Comparison of ENCODE assay signal across 1 cellular context in the genomic region with DNA sequence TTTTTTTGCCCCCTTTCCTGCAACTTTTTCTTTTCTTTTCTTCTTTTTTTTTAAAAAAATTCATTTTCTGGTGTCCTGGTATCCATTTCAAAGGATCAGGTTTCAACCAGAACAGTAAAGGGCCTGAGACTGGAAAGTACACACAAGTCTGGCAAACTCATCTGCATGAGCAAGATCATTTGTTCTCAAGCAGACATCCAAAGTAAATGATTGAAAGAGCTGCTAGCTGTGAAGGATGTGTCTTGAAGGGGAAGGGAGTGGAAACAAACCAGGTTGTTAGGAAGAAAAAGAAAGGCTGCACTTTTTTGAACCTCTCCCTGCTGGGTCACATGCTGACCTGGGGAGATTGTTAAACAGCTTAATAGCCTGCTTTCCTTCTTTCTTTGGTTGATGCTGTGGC.
A peak's percentile ranks its signal among the peaks of the same experiment; 100 is the strongest.
TF ChIP-seq lines count a peak whose summit lies in the region.

No MANE protein-coding gene starts in this region.

TF ChIP-seq in HepG2, 621 proteins besides CTCF, POLR2A, EP300 and RAD21 (continued from another document and continues in another):
- TF ChIP-seq, protein P1, sequence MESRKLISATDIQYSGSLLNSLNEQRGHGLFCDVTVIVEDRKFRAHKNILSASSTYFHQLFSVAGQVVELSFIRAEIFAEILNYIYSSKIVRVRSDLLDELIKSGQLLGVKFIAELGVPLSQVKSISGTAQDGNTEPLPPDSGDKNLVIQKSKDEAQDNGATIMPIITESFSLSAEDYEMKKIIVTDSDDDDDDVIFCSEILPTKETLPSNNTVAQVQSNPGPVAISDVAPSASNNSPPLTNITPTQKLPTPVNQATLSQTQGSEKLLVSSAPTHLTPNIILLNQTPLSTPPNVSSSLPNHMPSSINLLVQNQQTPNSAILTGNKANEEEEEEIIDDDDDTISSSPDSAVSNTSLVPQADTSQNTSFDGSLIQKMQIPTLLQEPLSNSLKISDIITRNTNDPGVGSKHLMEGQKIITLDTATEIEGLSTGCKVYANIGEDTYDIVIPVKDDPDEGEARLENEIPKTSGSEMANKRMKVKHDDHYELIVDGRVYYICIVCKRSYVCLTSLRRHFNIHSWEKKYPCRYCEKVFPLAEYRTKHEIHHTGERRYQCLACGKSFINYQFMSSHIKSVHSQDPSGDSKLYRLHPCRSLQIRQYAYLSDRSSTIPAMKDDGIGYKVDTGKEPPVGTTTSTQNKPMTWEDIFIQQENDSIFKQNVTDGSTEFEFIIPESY (CRISPR knock-in tag; IDR thresholded peaks at IDR 0.05): no peak
- TF ChIP-seq, protein P2, sequence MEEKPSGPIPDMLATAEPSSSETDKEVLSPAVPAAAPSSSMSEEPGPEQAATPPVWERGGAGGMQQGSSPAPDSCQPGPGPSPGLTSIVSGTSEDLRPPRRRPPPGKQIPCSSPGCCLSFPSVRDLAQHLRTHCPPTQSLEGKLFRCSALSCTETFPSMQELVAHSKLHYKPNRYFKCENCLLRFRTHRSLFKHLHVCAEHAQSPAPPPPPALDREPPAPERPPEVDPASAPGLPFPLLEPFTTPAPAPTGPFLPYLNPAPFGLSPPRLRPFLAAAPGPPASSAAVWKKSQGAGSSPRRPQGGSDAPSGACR (CRISPR knock-in tag; IDR thresholded peaks at IDR 0.05): no peak
- no peak for TF ChIP-seq HOXA5 (CRISPR knock-in tag; IDR thresholded peaks at IDR 0.05)
- no peak for TF ChIP-seq ZNF891 (CRISPR knock-in tag; IDR thresholded peaks at IDR 0.05)
- TF ChIP-seq ZNF556 (CRISPR knock-in tag; IDR thresholded peaks at IDR 0.05; ENCODE audit: borderline replicate concordance): no peak
- no peak for TF ChIP-seq KDM5B (CRISPR knock-in tag; IDR thresholded peaks at IDR 0.05; ENCODE audit: borderline replicate concordance)
- TF ChIP-seq ZNF749 (CRISPR knock-in tag; IDR thresholded peaks at IDR 0.05; ENCODE audit: borderline replicate concordance): no peak
- no peak for TF ChIP-seq PRMT3 (CRISPR knock-in tag; IDR thresholded peaks at IDR 0.05; ENCODE audit: borderline replicate concordance, low read depth)
- no peak; the same call in 1 of the 2 replicates for TF ChIP-seq ZNF292 (CRISPR knock-in tag; IDR thresholded peaks at IDR 0.05; ENCODE audit: borderline replicate concordance, low read depth)
- TF ChIP-seq MED13 (CRISPR knock-in tag; IDR thresholded peaks at IDR 0.05): no peak
- TF ChIP-seq GTF2F1 (IDR thresholded peaks at IDR 0.05; ENCODE audit: low read length): no peak
- TF ChIP-seq PAF1 (CRISPR knock-in tag; IDR thresholded peaks at IDR 0.05): no peak
- TF ChIP-seq ZFP41 (CRISPR knock-in tag; IDR thresholded peaks at IDR 0.05; ENCODE audit: borderline replicate concordance): no peak
- TF ChIP-seq POLR2G (IDR thresholded peaks at IDR 0.05; ENCODE audit: low read depth, low read length): peak; percentile 66
- TF ChIP-seq, protein P3, sequence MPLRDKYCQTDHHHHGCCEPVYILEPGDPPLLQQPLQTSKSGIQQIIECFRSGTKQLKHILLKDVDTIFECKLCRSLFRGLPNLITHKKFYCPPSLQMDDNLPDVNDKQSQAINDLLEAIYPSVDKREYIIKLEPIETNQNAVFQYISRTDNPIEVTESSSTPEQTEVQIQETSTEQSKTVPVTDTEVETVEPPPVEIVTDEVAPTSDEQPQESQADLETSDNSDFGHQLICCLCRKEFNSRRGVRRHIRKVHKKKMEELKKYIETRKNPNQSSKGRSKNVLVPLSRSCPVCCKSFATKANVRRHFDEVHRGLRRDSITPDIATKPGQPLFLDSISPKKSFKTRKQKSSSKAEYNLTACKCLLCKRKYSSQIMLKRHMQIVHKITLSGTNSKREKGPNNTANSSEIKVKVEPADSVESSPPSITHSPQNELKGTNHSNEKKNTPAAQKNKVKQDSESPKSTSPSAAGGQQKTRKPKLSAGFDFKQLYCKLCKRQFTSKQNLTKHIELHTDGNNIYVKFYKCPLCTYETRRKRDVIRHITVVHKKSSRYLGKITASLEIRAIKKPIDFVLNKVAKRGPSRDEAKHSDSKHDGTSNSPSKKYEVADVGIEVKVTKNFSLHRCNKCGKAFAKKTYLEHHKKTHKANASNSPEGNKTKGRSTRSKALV (CRISPR knock-in tag; IDR thresholded peaks at IDR 0.05): no peak
- TF ChIP-seq, protein P4, sequence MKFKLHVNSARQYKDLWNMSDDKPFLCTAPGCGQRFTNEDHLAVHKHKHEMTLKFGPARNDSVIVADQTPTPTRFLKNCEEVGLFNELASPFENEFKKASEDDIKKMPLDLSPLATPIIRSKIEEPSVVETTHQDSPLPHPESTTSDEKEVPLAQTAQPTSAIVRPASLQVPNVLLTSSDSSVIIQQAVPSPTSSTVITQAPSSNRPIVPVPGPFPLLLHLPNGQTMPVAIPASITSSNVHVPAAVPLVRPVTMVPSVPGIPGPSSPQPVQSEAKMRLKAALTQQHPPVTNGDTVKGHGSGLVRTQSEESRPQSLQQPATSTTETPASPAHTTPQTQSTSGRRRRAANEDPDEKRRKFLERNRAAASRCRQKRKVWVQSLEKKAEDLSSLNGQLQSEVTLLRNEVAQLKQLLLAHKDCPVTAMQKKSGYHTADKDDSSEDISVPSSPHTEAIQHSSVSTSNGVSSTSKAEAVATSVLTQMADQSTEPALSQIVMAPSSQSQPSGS (CRISPR knock-in tag; IDR thresholded peaks at IDR 0.05): 0 out of 2 replicates have a peak, but pooled peaks have one; percentile 22
- no peak for TF ChIP-seq ZNF577 (CRISPR knock-in tag; IDR thresholded peaks at IDR 0.05; ENCODE audit: borderline replicate concordance, low read depth)
- TF ChIP-seq, protein P5, sequence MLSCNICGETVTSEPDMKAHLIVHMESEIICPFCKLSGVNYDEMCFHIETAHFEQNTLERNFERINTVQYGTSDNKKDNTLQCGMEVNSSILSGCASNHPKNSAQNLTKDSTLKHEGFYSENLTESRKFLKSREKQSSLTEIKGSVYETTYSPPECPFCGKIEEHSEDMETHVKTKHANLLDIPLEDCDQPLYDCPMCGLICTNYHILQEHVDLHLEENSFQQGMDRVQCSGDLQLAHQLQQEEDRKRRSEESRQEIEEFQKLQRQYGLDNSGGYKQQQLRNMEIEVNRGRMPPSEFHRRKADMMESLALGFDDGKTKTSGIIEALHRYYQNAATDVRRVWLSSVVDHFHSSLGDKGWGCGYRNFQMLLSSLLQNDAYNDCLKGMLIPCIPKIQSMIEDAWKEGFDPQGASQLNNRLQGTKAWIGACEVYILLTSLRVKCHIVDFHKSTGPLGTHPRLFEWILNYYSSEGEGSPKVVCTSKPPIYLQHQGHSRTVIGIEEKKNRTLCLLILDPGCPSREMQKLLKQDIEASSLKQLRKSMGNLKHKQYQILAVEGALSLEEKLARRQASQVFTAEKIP (CRISPR knock-in tag; IDR thresholded peaks at IDR 0.05; ENCODE audit: borderline replicate concordance): no peak
- TF ChIP-seq SALL2 (CRISPR knock-in tag; IDR thresholded peaks at IDR 0.05): no peak
- TF ChIP-seq CREB1 (IDR thresholded peaks at IDR 0.05): no peak
- TF ChIP-seq CREB1 (CRISPR knock-in tag; IDR thresholded peaks at IDR 0.05): no peak; the same call in 1 of the 2 replicates
- no peak for TF ChIP-seq AHR (CRISPR knock-in tag; IDR thresholded peaks at IDR 0.05)
- no peak for TF ChIP-seq ZNF788 (CRISPR knock-in tag; IDR thresholded peaks at IDR 0.05; ENCODE audit: borderline replicate concordance)
- TF ChIP-seq, protein P6, sequence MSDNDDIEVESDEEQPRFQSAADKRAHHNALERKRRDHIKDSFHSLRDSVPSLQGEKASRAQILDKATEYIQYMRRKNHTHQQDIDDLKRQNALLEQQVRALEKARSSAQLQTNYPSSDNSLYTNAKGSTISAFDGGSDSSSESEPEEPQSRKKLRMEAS (IDR thresholded peaks at IDR 0.05): no peak
- no peak for TF ChIP-seq PCBP1 (IDR thresholded peaks at IDR 0.05; ENCODE audit: borderline replicate concordance, low read depth, low read length)
- no peak for TF ChIP-seq ZNF780A (CRISPR knock-in tag; IDR thresholded peaks at IDR 0.05)
- no peak for TF ChIP-seq SP1 (IDR thresholded peaks at IDR 0.05)
- no peak for TF ChIP-seq SP1 (CRISPR knock-in tag; IDR thresholded peaks at IDR 0.05)
- no peak for TF ChIP-seq ZNF567 (CRISPR knock-in tag; IDR thresholded peaks at IDR 0.05; ENCODE audit: borderline replicate concordance)
- TF ChIP-seq ZNF160 (CRISPR knock-in tag; IDR thresholded peaks at IDR 0.05): no peak
- TF ChIP-seq FOXA1 (IDR thresholded peaks at IDR 0.05): no peak
- TF ChIP-seq FOXA1 (CRISPR knock-in tag; IDR thresholded peaks at IDR 0.05): peak; percentile 58
- TF ChIP-seq POGZ (CRISPR knock-in tag; IDR thresholded peaks at IDR 0.05): peak; percentile 81
- TF ChIP-seq, protein P7, sequence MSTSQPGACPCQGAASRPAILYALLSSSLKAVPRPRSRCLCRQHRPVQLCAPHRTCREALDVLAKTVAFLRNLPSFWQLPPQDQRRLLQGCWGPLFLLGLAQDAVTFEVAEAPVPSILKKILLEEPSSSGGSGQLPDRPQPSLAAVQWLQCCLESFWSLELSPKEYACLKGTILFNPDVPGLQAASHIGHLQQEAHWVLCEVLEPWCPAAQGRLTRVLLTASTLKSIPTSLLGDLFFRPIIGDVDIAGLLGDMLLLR (CRISPR knock-in tag; IDR thresholded peaks at IDR 0.05): no peak
- TF ChIP-seq ARNT2 (CRISPR knock-in tag; IDR thresholded peaks at IDR 0.05; ENCODE audit: low read depth): no peak
- TF ChIP-seq FOXM1 (CRISPR knock-in tag; IDR thresholded peaks at IDR 0.05): no peak
- no peak for TF ChIP-seq MAFG (CRISPR knock-in tag; IDR thresholded peaks at IDR 0.05)
- peak; percentile 51 for TF ChIP-seq POLR2AphosphoS5 (IDR thresholded peaks at IDR 0.05; ENCODE audit: low read depth, low read length)
- TF ChIP-seq ZMYM3 (CRISPR knock-in tag; IDR thresholded peaks at IDR 0.05): no peak
- peak; percentile 23; the same call in 1 of the 2 replicates for TF ChIP-seq SSRP1 (CRISPR knock-in tag; IDR thresholded peaks at IDR 0.05)
- TF ChIP-seq, protein P8, sequence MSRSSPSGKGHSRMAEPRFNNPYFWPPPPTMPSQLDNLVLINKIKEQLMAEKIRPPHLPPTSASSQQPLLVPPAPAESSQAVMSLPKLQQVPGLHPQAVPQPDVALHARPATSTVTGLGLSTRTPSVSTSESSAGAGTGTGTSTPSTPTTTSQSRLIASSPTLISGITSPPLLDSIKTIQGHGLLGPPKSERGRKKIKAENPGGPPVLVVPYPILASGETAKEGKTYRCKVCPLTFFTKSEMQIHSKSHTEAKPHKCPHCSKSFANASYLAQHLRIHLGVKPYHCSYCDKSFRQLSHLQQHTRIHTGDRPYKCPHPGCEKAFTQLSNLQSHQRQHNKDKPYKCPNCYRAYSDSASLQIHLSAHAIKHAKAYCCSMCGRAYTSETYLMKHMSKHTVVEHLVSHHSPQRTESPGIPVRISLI (CRISPR knock-in tag; IDR thresholded peaks at IDR 0.05; ENCODE audit: borderline replicate concordance): peak; percentile 80; the same call in 1 of the 2 replicates
- TF ChIP-seq, protein P9, sequence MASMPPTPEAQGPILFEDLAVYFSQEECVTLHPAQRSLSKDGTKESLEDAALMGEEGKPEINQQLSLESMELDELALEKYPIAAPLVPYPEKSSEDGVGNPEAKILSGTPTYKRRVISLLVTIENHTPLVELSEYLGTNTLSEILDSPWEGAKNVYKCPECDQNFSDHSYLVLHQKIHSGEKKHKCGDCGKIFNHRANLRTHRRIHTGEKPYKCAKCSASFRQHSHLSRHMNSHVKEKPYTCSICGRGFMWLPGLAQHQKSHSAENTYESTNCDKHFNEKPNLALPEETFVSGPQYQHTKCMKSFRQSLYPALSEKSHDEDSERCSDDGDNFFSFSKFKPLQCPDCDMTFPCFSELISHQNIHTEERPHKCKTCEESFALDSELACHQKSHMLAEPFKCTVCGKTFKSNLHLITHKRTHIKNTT (CRISPR knock-in tag; IDR thresholded peaks at IDR 0.05): no peak
- no peak for TF ChIP-seq ZNF777 (CRISPR knock-in tag; IDR thresholded peaks at IDR 0.05)
- TF ChIP-seq NR2F2 (IDR thresholded peaks at IDR 0.05; ENCODE audit: borderline replicate concordance, low read depth): no peak
- TF ChIP-seq ZFP82 (CRISPR knock-in tag; IDR thresholded peaks at IDR 0.05; ENCODE audit: borderline replicate concordance): no peak
- TF ChIP-seq, protein P10, sequence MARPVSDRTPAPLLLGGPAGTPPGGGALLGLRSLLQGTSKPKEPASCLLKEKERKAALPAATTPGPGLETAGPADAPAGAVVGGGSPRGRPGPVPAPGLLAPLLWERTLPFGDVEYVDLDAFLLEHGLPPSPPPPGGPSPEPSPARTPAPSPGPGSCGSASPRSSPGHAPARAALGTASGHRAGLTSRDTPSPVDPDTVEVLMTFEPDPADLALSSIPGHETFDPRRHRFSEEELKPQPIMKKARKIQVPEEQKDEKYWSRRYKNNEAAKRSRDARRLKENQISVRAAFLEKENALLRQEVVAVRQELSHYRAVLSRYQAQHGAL (CRISPR knock-in tag; IDR thresholded peaks at IDR 0.05; ENCODE audit: not compliant biosample characterization): no peak
- no peak for TF ChIP-seq SKI (IDR thresholded peaks at IDR 0.05; ENCODE audit: partially characterized antibody)
